ENCODE assay signal across 1 cellular context in genomic region chr10:28463676-28464395, GRCh38.
TF ChIP-seq lines count a peak whose summit lies in the region.

No MANE protein-coding gene starts in this region.

TF ChIP-seq in GM23338, 12 proteins besides CTCF, POLR2A, EP300 and RAD21 (continued from another document):
- no peak for TF ChIP-seq CREB1 (CRISPR knock-in tag; IDR thresholded peaks at IDR 0.05; ENCODE audit: low read depth)
- no peak for TF ChIP-seq ZNF331 (CRISPR knock-in tag; IDR thresholded peaks at IDR 0.05; ENCODE audit: low read depth)
- TF ChIP-seq REST (IDR thresholded peaks at IDR 0.05; ENCODE audit: unreplicated experiment), result no peak
- no peak for TF ChIP-seq STAT1 (IDR thresholded peaks at IDR 0.05; ENCODE audit: unreplicated experiment)
- TF ChIP-seq POLR2AphosphoS5 (IDR thresholded peaks at IDR 0.05; ENCODE audit: low read depth), result no peak
